In genomic region chr9:2345013-2345412, GRCh38 we compare ENCODE assay signal across 14 cellular contexts.
DNase-seq lines count a peak whose midpoint lies in the region; ATAC-seq and TF ChIP-seq lines count a peak whose summit lies in the region.
"Had no signal": no experiment of that assay in that cellular context is flagged by ENCODE, and none has a peak within 500 bp of the region (broad histone marks: within the 10 kb centered on the region; RNA-seq: fewer than 3 reads in every experiment).

No MANE protein-coding gene starts in this region.

- peak; percentile 44 for DNase-seq in GM12865 (ENCODE audit: low read depth)
- DNase-seq in mesothelial cell of epicardium (ENCODE audit: low spot score in 2 of 2, unreplicated experiment in 2 of 2), result no peak
- DNase-seq in stimulated activated naive B cell treated with anti-CD40 and anti-IgM and Interleukin-4, amounts not matched to agents 10 μg/mL and 1 μg/mL and 100 μg/mL, for 72 hours, result no peak
- no peak for DNase-seq in Caco-2
- DNase-seq: CD8-positive, alpha-beta T cell; HFFc6; NCI-H1092 treated with DMSO at 0.1 percent for 48 hours; NCI-H2081; Peyer's patch had no signal

- H3K4me1 Mint-ChIP-seq in mesothelial cell of epicardium (peaks cover 29% of the 10 kb centered on the region), Caco-2 (ENCODE audit: low read depth, unreplicated experiment) (no peaks in the 10 kb centered on the region)
- H3K4me1 Mint-ChIP-seq in stimulated activated naive B cell treated with anti-CD40 and anti-IgM and Interleukin-4, amounts not matched to agents 10 μg/mL and 1 μg/mL and 100 μg/mL, for 72 hours, result no peaks in the 10 kb centered on the region

- ATAC-seq in GM19324 (IDR thresholded peaks at IDR 0.05; ENCODE audit: low FRiP score, unreplicated experiment), result peak; percentile 58
- ATAC-seq in HG03175 (IDR thresholded peaks at IDR 0.05; ENCODE audit: unreplicated experiment), result peak; percentile 45
- no peak for ATAC-seq in stimulated activated naive B cell treated with anti-CD40 and anti-IgM and Interleukin-4, amounts not matched to agents 10 μg/mL and 1 μg/mL and 100 μg/mL, for 72 hours (replicated peaks)
- ATAC-seq in HG03442 (IDR thresholded peaks at IDR 0.05; ENCODE audit: unreplicated experiment), result no peak
- ATAC-seq: A549; CD8-positive, alpha-beta T cell had no signal

- POLR2A ChIA-PET in Caco-2 (lab: Charles Lee), result no interaction called here

- CTCF ChIA-PET in Caco-2 (lab: Charles Lee), result no interaction called here

- no peaks in the 10 kb centered on the region for H3K36me3 ChIP-seq in Caco-2 (ENCODE audit: control insufficient read depth, insufficient read depth, low read length)
- H3K36me3 ChIP-seq: BLaER1 treated with 17β-estradiol and CSF1 and Interleukin-3, amounts not matched to agents 10 nM and 100 nM; Peyer's patch had no signal

- peaks cover 40% of the 10 kb centered on the region for H3K9me3 Mint-ChIP-seq in mesothelial cell of epicardium
- peaks cover 0 to 17% of the 10 kb centered on the region in 2 donors for H3K9me3 Mint-ChIP-seq in stimulated activated naive B cell treated with anti-CD40 and anti-IgM and Interleukin-4, amounts not matched to agents 10 μg/mL and 1 μg/mL and 100 μg/mL, for 72 hours
- H3K9me3 Mint-ChIP-seq in Caco-2 (ENCODE audit: unreplicated experiment), result no peaks in the 10 kb centered on the region
- H3K9me3 Mint-ChIP-seq: HFFc6 had no signal

- H3K4me3 ChIP-seq in GM12865 (ENCODE audit: low read depth, low read length), result no peak overlapping the region
- no peak overlapping the region for H3K4me3 ChIP-seq in Caco-2 (ENCODE audit: low read depth, low read length)
- H3K4me3 ChIP-seq: A549; BLaER1 treated with 17β-estradiol and CSF1 and Interleukin-3, amounts not matched to agents 10 nM and 100 nM; Peyer's patch had no signal

- H3K4me1 ChIP-seq in Caco-2, result no peaks in the 10 kb centered on the region
- H3K4me1 ChIP-seq: A549; BLaER1 treated with 17β-estradiol and CSF1 and Interleukin-3, amounts not matched to agents 10 nM and 100 nM; Peyer's patch had no signal

- H3K27me3 Mint-ChIP-seq in mesothelial cell of epicardium (ENCODE audit: low read depth), result no peaks in the 10 kb centered on the region
- peaks cover 0 to 5% of the 10 kb centered on the region in 2 donors for H3K27me3 Mint-ChIP-seq in stimulated activated naive B cell treated with anti-CD40 and anti-IgM and Interleukin-4, amounts not matched to agents 10 μg/mL and 1 μg/mL and 100 μg/mL, for 72 hours
- no peaks in the 10 kb centered on the region for H3K27me3 Mint-ChIP-seq in Caco-2 (ENCODE audit: insufficient read depth, unreplicated experiment)

- H3K27ac Mint-ChIP-seq in mesothelial cell of epicardium (peak overlapping the region; percentile 83), Caco-2 (ENCODE audit: unreplicated experiment) (no peak overlapping the region)
- H3K27ac Mint-ChIP-seq in stimulated activated naive B cell treated with anti-CD40 and anti-IgM and Interleukin-4, amounts not matched to agents 10 μg/mL and 1 μg/mL and 100 μg/mL, for 72 hours, result no peak overlapping the region
- H3K27ac Mint-ChIP-seq: CD8-positive, alpha-beta T cell; HFFc6 had no signal

- no peaks in the 10 kb centered on the region for H3K9me3 ChIP-seq in Caco-2
- H3K9me3 ChIP-seq: A549 had no signal

- TF ChIP-seq CTCF in GM12865 (IDR thresholded peaks at IDR 0.05; ENCODE audit: insufficient read depth, low read depth, low read length, missing control alignments), result no peak
- TF ChIP-seq CTCF in mesothelial cell of epicardium (IDR thresholded peaks at IDR 0.05; ENCODE audit: unreplicated experiment), result no peak
- no peak for TF ChIP-seq CTCF in Caco-2 (IDR thresholded peaks at IDR 0.05; ENCODE audit: insufficient read depth in 1 of 2, low read depth in 1 of 2, low read length in 1 of 2, severe bottlenecking in 1 of 2, unreplicated experiment in 1 of 2)

- H3K4me3 Mint-ChIP-seq in mesothelial cell of epicardium, result no peak overlapping the region
- H3K4me3 Mint-ChIP-seq in stimulated activated naive B cell treated with anti-CD40 and anti-IgM and Interleukin-4, amounts not matched to agents 10 μg/mL and 1 μg/mL and 100 μg/mL, for 72 hours, result no peak overlapping the region
- H3K4me3 Mint-ChIP-seq in Caco-2 (ENCODE audit: unreplicated experiment), result no peak overlapping the region
- H3K4me3 Mint-ChIP-seq: CD8-positive, alpha-beta T cell; HFFc6 had no signal

- H3K27me3 ChIP-seq in Caco-2 (replicated peaks; ENCODE audit: control insufficient read depth, insufficient read depth, low read length), result no peaks in the 10 kb centered on the region
- H3K27me3 ChIP-seq: BLaER1 treated with 17β-estradiol and CSF1 and Interleukin-3, amounts not matched to agents 10 nM and 100 nM; Peyer's patch had no signal

- no TSS peak for BruUV-seq in Caco-2 (replicated peaks; lab: Mats Ljungman, UMichigan)

- H3K36me3 Mint-ChIP-seq in mesothelial cell of epicardium, result peaks cover 15% of the 10 kb centered on the region
- H3K36me3 Mint-ChIP-seq in stimulated activated naive B cell treated with anti-CD40 and anti-IgM and Interleukin-4, amounts not matched to agents 10 μg/mL and 1 μg/mL and 100 μg/mL, for 72 hours, result no peaks in the 10 kb centered on the region
- no peaks in the 10 kb centered on the region for H3K36me3 Mint-ChIP-seq in Caco-2 (ENCODE audit: insufficient read depth, unreplicated experiment)
- H3K36me3 Mint-ChIP-seq: CD8-positive, alpha-beta T cell had no signal

- intact Hi-C loops in Caco-2 (cut with micrococcal nuclease; ENCODE audit: unreplicated experiment), result no loop called here

Comparison
In these comparisons a context has a peak if more than half of its experiments do, and no peak if none do; other contexts are left out.
1. ATAC-seq: peak in GM19324 (single experiment) and HG03175 (single experiment); none in stimulated activated naive B cell treated with anti-CD40 and anti-IgM and Interleukin-4, amounts not matched to agents 10 μg/mL and 1 μg/mL and 100 μg/mL, for 72 hours (0 of 2) and HG03442 (single experiment).